16 cellular contexts compared by ENCODE assay signal in the genomic region with DNA sequence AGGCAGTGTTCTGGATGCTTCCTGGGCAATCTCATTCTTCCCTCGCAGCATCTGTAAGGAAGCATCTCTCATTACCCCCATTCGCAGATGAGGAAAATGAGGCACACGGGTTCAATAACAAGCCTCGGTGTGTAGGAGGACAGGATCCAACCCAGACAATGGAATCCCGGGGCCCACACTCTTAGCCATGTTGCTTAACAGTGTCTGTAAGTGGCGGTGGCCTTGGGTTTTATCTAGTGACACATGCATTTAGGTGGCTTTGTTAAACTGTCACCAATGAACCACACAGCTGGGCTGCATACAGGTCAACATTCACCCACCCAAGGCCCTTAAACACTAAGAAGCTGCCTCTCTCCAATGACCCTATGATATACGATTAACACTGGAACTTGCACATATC. TPM values are rescaled to one million over a fixed set of nuclear protein-coding genes. Genes with fewer than 3 reads are reported as not detected.
DNase-seq lines count a peak whose midpoint lies in the region; ATAC-seq, FAIRE-seq and TF ChIP-seq lines count a peak whose summit lies in the region.
"Had no signal": no experiment of that assay in that cellular context is flagged by ENCODE, and none has a peak within 500 bp of the region (broad histone marks: within the 10 kb centered on the region; RNA-seq: fewer than 3 reads in every experiment).

No MANE protein-coding gene starts in this region.

- no peak for TF ChIP-seq POLR2A in gastrocnemius medialis (IDR thresholded peaks at IDR 0.05)

- H3K4me3 Mint-ChIP-seq in osteocyte (ENCODE audit: unreplicated experiment) (no peak overlapping the region), HFFc6 (no peak overlapping the region)
- H3K4me3 Mint-ChIP-seq: activated naive CD4-positive, alpha-beta T cell treated with anti-CD3 and anti-CD28 coated beads for 36 hours; stimulated activated naive B cell treated with anti-CD40 and anti-IgM and Interleukin-4, amounts not matched to agents 10 μg/mL and 1 μg/mL and 100 μg/mL, for 72 hours had no signal

- H3K27me3 ChIP-seq in right cardiac atrium (ENCODE audit: control insufficient read depth, insufficient read depth) (no peaks in the 10 kb centered on the region), gastrocnemius medialis (no peaks in the 10 kb centered on the region), lower lobe of right lung (ENCODE audit: low read depth) (no peaks in the 10 kb centered on the region)
- H3K27me3 ChIP-seq: colonic mucosa had no signal

- H3K27ac Mint-ChIP-seq in osteocyte (ENCODE audit: unreplicated experiment) (no peak overlapping the region), HFFc6 (no peak overlapping the region)
- H3K27ac Mint-ChIP-seq: activated naive CD4-positive, alpha-beta T cell treated with anti-CD3 and anti-CD28 coated beads for 36 hours; stimulated activated naive B cell treated with anti-CD40 and anti-IgM and Interleukin-4, amounts not matched to agents 10 μg/mL and 1 μg/mL and 100 μg/mL, for 72 hours; type B pancreatic cell had no signal

- TF ChIP-seq CTCF in gastrocnemius medialis (IDR thresholded peaks at IDR 0.05 in 4 of 5, conservative IDR thresholded peaks at IDR 0.05 in 1 of 5) (no peak), lower lobe of right lung (IDR thresholded peaks at IDR 0.05) (no peak), osteocyte (IDR thresholded peaks at IDR 0.05) (no peak), HFFc6 (IDR thresholded peaks at IDR 0.05) (no peak)

- H3K36me3 ChIP-seq in gastrocnemius medialis (no peaks in the 10 kb centered on the region), lower lobe of right lung (no peaks in the 10 kb centered on the region)
- H3K36me3 ChIP-seq: colonic mucosa had no signal

- H3K36me3 Mint-ChIP-seq in osteocyte (ENCODE audit: unreplicated experiment) (no peaks in the 10 kb centered on the region), HFFc6 (ENCODE audit: low read depth) (no peaks in the 10 kb centered on the region)

- H3K4me3 ChIP-seq in right cardiac atrium (ENCODE audit: low read length) (no peak overlapping the region), gastrocnemius medialis (peak overlapping the region in 1 of 4 donors; percentile 9), lower lobe of right lung (no peak overlapping the region)
- H3K4me3 ChIP-seq: colonic mucosa had no signal

- 69% methylated on average over 7 of the region's 7 CpGs for WGBS in right cardiac atrium

- in situ Hi-C loops in gastrocnemius medialis (cut with MboI; ENCODE audit: low sequenced_read_pairs in 4 of 4): no loop called here

- H3K4me1 ChIP-seq in right cardiac atrium (ENCODE audit: control insufficient read depth, insufficient read depth, low read length): peaks cover 32% of the 10 kb centered on the region
- peaks cover 84 to 90% of the 10 kb centered on the region in 2 donors for H3K4me1 ChIP-seq in gastrocnemius medialis
- peaks cover 78% of the 10 kb centered on the region for H3K4me1 ChIP-seq in lower lobe of right lung

- intact Hi-C loops in right cardiac atrium (cut with DNase I) (no loop called here), gastrocnemius medialis (cut with DNase I; ENCODE audit: low total_unique reads) (no loop called here), lower lobe of right lung (cut with DNase I) (no loop called here)

- H3K27ac ChIP-seq in right cardiac atrium (ENCODE audit: low read length) (peak overlapping the region; percentile 67), gastrocnemius medialis (peak overlapping the region; percentile 72 to 83 (median 80)), lower lobe of right lung (no peak overlapping the region)
- H3K27ac ChIP-seq: colonic mucosa had no signal

- ATAC-seq in right cardiac atrium (no peak), gastrocnemius medialis (no peak), lower lobe of right lung (no peak)
- ATAC-seq: stimulated activated naive B cell treated with anti-CD40 and anti-IgM and Interleukin-4, amounts not matched to agents 10 μg/mL and 1 μg/mL and 100 μg/mL, for 72 hours had no signal

- H3K9me3 Mint-ChIP-seq in osteocyte (ENCODE audit: unreplicated experiment) (no peaks in the 10 kb centered on the region), HFFc6 (no peaks in the 10 kb centered on the region)
- H3K9me3 Mint-ChIP-seq: activated naive CD4-positive, alpha-beta T cell treated with anti-CD3 and anti-CD28 coated beads for 36 hours; stimulated activated naive B cell treated with anti-CD40 and anti-IgM and Interleukin-4, amounts not matched to agents 10 μg/mL and 1 μg/mL and 100 μg/mL, for 72 hours; type B pancreatic cell had no signal

- DNase-seq in HK-2 (ENCODE audit: unreplicated experiment) (peak; percentile 35), RCC 7860 (ENCODE audit: low spot score) (peak; percentile 76), right cardiac atrium (no peak), gastrocnemius medialis (no peak), lower lobe of right lung (no peak), osteocyte (ENCODE audit: extremely low spot score, unreplicated experiment) (no peak), HCEC 1CT (no peak), HFFc6 (no peak)
- DNase-seq: activated naive CD4-positive, alpha-beta T cell treated with anti-CD3 and anti-CD28 coated beads for 36 hours; colonic mucosa; DND-41; kidney; NCI-H1092 treated with DMSO at 0.1 percent for 48 hours; NCI-H2081 treated with DMSO at 0.1 percent for 48 hours; stimulated activated naive B cell treated with anti-CD40 and anti-IgM and Interleukin-4, amounts not matched to agents 10 μg/mL and 1 μg/mL and 100 μg/mL, for 72 hours had no signal

- no peak for FAIRE-seq in RCC 7860 (lab: Jason Lieb, UNC)
- FAIRE-seq: kidney had no signal

- H3K27me3 Mint-ChIP-seq in osteocyte (ENCODE audit: unreplicated experiment) (no peaks in the 10 kb centered on the region), HFFc6 (ENCODE audit: insufficient read depth) (no peaks in the 10 kb centered on the region; the same call in 1 of the 2 replicates)
- H3K27me3 Mint-ChIP-seq: type B pancreatic cell had no signal

- H3K9me3 ChIP-seq in right cardiac atrium (ENCODE audit: control insufficient read depth, low read length) (no peaks in the 10 kb centered on the region), gastrocnemius medialis (no peaks in the 10 kb centered on the region), lower lobe of right lung (no peaks in the 10 kb centered on the region)
- H3K9me3 ChIP-seq: colonic mucosa had no signal

- H3K4me1 Mint-ChIP-seq in osteocyte (ENCODE audit: unreplicated experiment): peaks cover 52% of the 10 kb centered on the region
- peaks cover 65% of the 10 kb centered on the region for H3K4me1 Mint-ChIP-seq in HFFc6 (ENCODE audit: low read depth)

RNA-seq across cellular contexts. Expression of a gene that starts 22.6 kb away (rescaled TPM):
- total RNA-seq in right cardiac atrium: 10 to 100 TPM; 14.4 to 31.1 (median 21.9) TPM
- 2.1 TPM for polyA plus RNA-seq in right cardiac atrium
- total RNA-seq in gastrocnemius medialis: 10 to 100 TPM; 13.7 to 36.3 (median 27.8) TPM
- total RNA-seq in lower lobe of right lung: 33.5 TPM
- total RNA-seq in osteocyte: 15.6 and 17.4 TPM in 2 replicates
- 10 to 100 TPM; 20.4 to 31.3 (median 28.9) TPM for total RNA-seq in HFFc6 (2021; fragmentation: NEBNext Ultra II Directional; extraction: Animal tissue kit (Norgen Biotek cat#: 25700))

Comparison
In these comparisons a context has a peak if more than half of its experiments do, and no peak if none do; other contexts are left out.
1. DNase-seq: peak in HK-2 (single experiment) and RCC 7860 (single experiment); none in right cardiac atrium (0 of 3), gastrocnemius medialis (0 of 2), lower lobe of right lung (single experiment), osteocyte (single experiment), HCEC 1CT (single experiment) and HFFc6 (single experiment).